ENCODE assay signal across 8 cellular contexts in the genomic region with DNA sequence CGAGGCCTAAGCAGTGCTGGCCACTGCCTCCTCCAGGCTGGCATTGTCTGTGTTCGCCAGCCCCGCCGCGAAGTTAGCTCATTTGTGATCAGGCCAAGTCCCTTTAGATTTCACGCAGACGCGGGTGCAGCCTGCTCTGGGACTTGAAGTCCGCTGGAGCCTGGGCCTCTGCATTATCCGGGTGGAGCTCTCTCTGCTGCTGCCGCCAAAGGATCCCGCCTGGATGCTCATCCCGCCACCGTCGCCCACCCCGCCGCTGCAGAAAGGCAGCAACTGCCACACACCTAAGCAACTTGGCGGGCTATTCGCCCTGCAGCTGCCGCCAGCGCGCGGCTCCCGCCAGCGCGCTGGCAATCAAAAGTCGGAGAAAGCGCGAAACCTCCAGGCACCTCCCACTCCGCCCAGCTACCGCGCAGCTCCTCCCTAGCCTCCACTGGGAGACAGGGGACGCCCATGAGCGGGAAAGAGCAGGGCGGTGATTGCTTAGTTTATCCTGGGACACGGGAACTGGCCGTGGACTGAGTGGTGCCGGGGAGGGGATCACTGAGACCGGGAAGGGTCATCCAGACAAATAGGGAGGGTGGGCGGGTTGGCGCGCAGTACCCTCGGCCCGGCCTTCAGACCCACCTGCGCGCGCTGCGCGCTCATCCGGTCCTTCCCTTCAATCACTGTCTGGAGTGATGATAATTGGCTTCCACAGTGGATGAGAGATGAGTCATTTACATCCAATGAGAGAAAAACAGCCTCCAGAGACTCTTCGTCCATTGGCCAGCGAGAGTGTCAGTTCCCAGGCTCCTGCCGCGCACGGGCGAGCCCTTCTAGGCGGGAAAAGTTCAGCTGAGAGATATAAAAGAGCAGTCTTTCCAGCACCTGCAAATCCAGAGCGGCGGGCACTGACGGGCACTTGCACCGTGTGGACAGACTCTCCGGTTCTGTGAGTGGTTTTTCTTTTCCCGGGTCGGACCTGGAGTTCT. TPM values are rescaled to one million over a fixed set of nuclear protein-coding genes. Genes with fewer than 3 reads are reported as not detected.
DNase-seq lines count a peak whose midpoint lies in the region; ATAC-seq and TF ChIP-seq lines count a peak whose summit lies in the region.

Gene FAM111B (plus strand): TSS at position 875 of the 974 bp plus-strand sequence. CDS start 2,389 bp downstream, outside the sequence.

- peaks cover 2% of the 10 kb centered on the region for H3K36me3 Mint-ChIP-seq in IgD-negative memory B cell
- peaks cover 47% of the 10 kb centered on the region for H3K36me3 Mint-ChIP-seq in activated T-helper 2 cell treated with anti-CD3 and anti-CD28 coated beads, Interferon-gamma antibody, Interleukin-2, Interleukin-4, amounts not matched to agents 10 μg/mL and 5 μg/mL and 100 μg/mL, durations not matched to agents 14 hours and 24 hours and 36 hours (ENCODE audit: low read depth)
- H3K36me3 Mint-ChIP-seq in nephron (ENCODE audit: low read depth) = peaks cover 6% of the 10 kb centered on the region

- TF ChIP-seq CTCF in Peyer's patch (IDR thresholded peaks at IDR 0.05) (peak in 2 of 6 experiments; percentile 18 to 30), fibroblast of villous mesenchyme (IDR thresholded peaks at IDR 0.05; ENCODE audit: insufficient read depth, low read depth, low read length) (peak; percentile 23), nephron (IDR thresholded peaks at IDR 0.05; ENCODE audit: unreplicated experiment in 3 of 3) (no peak), suprapubic skin (IDR thresholded peaks at IDR 0.05) (no peak)

- peaks cover 0 to 13% (median 8%) of the 10 kb centered on the region in 4 donors for H3K4me1 ChIP-seq in Peyer's patch
- peaks cover 20% of the 10 kb centered on the region for H3K4me1 ChIP-seq in suprapubic skin

- H3K4me1 Mint-ChIP-seq in IgD-negative memory B cell (peaks cover 52 to 65% (median 57%) of the 10 kb centered on the region in 3 donors), nephron (peaks cover 23% of the 10 kb centered on the region)
- H3K4me1 Mint-ChIP-seq in activated T-helper 2 cell treated with anti-CD3 and anti-CD28 coated beads, Interferon-gamma antibody, Interleukin-2, Interleukin-4, amounts not matched to agents 10 μg/mL and 5 μg/mL and 100 μg/mL, durations not matched to agents 14 hours and 24 hours and 36 hours (ENCODE audit: low read depth) = peaks cover 66% of the 10 kb centered on the region

- H3K4me3 Mint-ChIP-seq in IgD-negative memory B cell (peak within 1 kb of the TSS; percentile 83 to 97 (median 91)), nephron (peak within 1 kb of the TSS; percentile 84 to 89 (median 86))
- H3K4me3 Mint-ChIP-seq in activated T-helper 2 cell treated with anti-CD3 and anti-CD28 coated beads, Interferon-gamma antibody, Interleukin-2, Interleukin-4, amounts not matched to agents 10 μg/mL and 5 μg/mL and 100 μg/mL, durations not matched to agents 14 hours and 24 hours and 36 hours (ENCODE audit: low read depth) = peak within 1 kb of the TSS; percentile 93

- H3K27ac ChIP-seq in Peyer's patch (peak within 1 kb of the TSS; percentile 47 to 74 (median 64)), suprapubic skin (peak within 1 kb of the TSS; percentile 45)

- no peak for TF ChIP-seq EP300 in suprapubic skin (IDR thresholded peaks at IDR 0.05)

- H3K27me3 Mint-ChIP-seq in IgD-negative memory B cell (peaks cover 6% of the 10 kb centered on the region), nephron (ENCODE audit: low read depth) (peaks cover 42% of the 10 kb centered on the region)
- H3K27me3 Mint-ChIP-seq in activated T-helper 2 cell treated with anti-CD3 and anti-CD28 coated beads, Interferon-gamma antibody, Interleukin-2, Interleukin-4, amounts not matched to agents 10 μg/mL and 5 μg/mL and 100 μg/mL, durations not matched to agents 14 hours and 24 hours and 36 hours (ENCODE audit: low read depth) = no peaks in the 10 kb centered on the region

- TF ChIP-seq POLR2A in Peyer's patch (IDR thresholded peaks at IDR 0.05) (peak; percentile 16 to 21), suprapubic skin (IDR thresholded peaks at IDR 0.05) (no peak)

- intact Hi-C loops in activated T-helper 2 cell treated with anti-CD3 and anti-CD28 coated beads, Interferon-gamma antibody, Interleukin-2, Interleukin-4, amounts not matched to agents 10 μg/mL and 5 μg/mL and 100 μg/mL, durations not matched to agents 14 hours and 24 hours and 36 hours (cut with micrococcal nuclease) = loop anchor here (1.0 to 5.0 kb wide), 3 partner anchors 36 to 528 kb away; partner anchors contain the start of genes FAM111A and ZFP91

- no peaks in the 10 kb centered on the region for H3K36me3 ChIP-seq in Peyer's patch
- H3K36me3 ChIP-seq in suprapubic skin = no peaks in the 10 kb centered on the region

- no peaks in the 10 kb centered on the region for H3K9me3 Mint-ChIP-seq in IgD-negative memory B cell
- H3K9me3 Mint-ChIP-seq in activated T-helper 2 cell treated with anti-CD3 and anti-CD28 coated beads, Interferon-gamma antibody, Interleukin-2, Interleukin-4, amounts not matched to agents 10 μg/mL and 5 μg/mL and 100 μg/mL, durations not matched to agents 14 hours and 24 hours and 36 hours = no peaks in the 10 kb centered on the region
- peaks cover 2% of the 10 kb centered on the region for H3K9me3 Mint-ChIP-seq in nephron

- H3K9me3 ChIP-seq in Peyer's patch (no peaks in the 10 kb centered on the region), suprapubic skin (no peaks in the 10 kb centered on the region)

- H3K4me3 ChIP-seq in Peyer's patch = peak within 1 kb of the TSS; percentile 41 to 67 (median 61)
- H3K4me3 ChIP-seq in fibroblast of villous mesenchyme (ENCODE audit: low read depth, low read length) = peak within 1 kb of the TSS; percentile 69
- peak within 1 kb of the TSS; percentile 67 for H3K4me3 ChIP-seq in suprapubic skin

- peak; percentile 73 for ATAC-seq in GM21619 (IDR thresholded peaks at IDR 0.05; ENCODE audit: unreplicated experiment)

- 2% methylated on average over 26 of the region's 64 CpGs for WGBS in suprapubic skin

- peak within 1 kb of the TSS; percentile 69 to 90 (median 79) for H3K27ac Mint-ChIP-seq in IgD-negative memory B cell
- H3K27ac Mint-ChIP-seq in activated T-helper 2 cell treated with anti-CD3 and anti-CD28 coated beads, Interferon-gamma antibody, Interleukin-2, Interleukin-4, amounts not matched to agents 10 μg/mL and 5 μg/mL and 100 μg/mL, durations not matched to agents 14 hours and 24 hours and 36 hours = peak within 1 kb of the TSS; percentile 51
- peak within 1 kb of the TSS; percentile 7 to 52 (median 23) for H3K27ac Mint-ChIP-seq in nephron

- H3K27me3 ChIP-seq in Peyer's patch = no peaks in the 10 kb centered on the region
- no peaks in the 10 kb centered on the region for H3K27me3 ChIP-seq in suprapubic skin

- DNase-seq in DMS79 treated with DMSO at 0.1 percent for 48 hours (lab: John Stamatoyannopoulos, UW) = peak; percentile 98
- DNase-seq in Peyer's patch = peak; percentile 69 to 93 (median 89)
- peak; percentile 79 for DNase-seq in activated T-helper 2 cell treated with anti-CD3 and anti-CD28 coated beads, Interferon-gamma antibody, Interleukin-2, Interleukin-4, amounts not matched to agents 10 μg/mL and 5 μg/mL and 100 μg/mL, durations not matched to agents 14 hours and 24 hours and 36 hours (ENCODE audit: low spot score)
- DNase-seq in fibroblast of villous mesenchyme (ENCODE audit: low read depth) = peak; percentile 88
- peak; percentile 84 to 86 for DNase-seq in suprapubic skin (ENCODE audit: low spot score in 2 of 2)

RNA-seq across cellular contexts. Expression of gene FAM111B, which starts in this region (rescaled TPM):
- polyA plus RNA-seq in IgD-negative memory B cell = 3.8 TPM
- total RNA-seq in Peyer's patch (1 to 10 TPM; 1.8 to 6.0 (median 4.7) TPM), fibroblast of villous mesenchyme (12.1 and 12.2 TPM in 2 replicates), suprapubic skin (1 to 10 TPM in 3 of 4 donors, under 1 TPM in 1; 0.48 to 1.8 (median 1.5) TPM)
- total RNA-seq in activated T-helper 2 cell treated with anti-CD3 and anti-CD28 coated beads, Interferon-gamma antibody, Interleukin-2, Interleukin-4, amounts not matched to agents 10 μg/mL and 5 μg/mL and 100 μg/mL, durations not matched to agents 14 hours and 24 hours and 36 hours = 57.6 and 59.4 TPM in 2 replicates

Comparison
In these comparisons a context has a peak if more than half of its experiments do, and no peak if none do; other contexts are left out.
1. Peak in every context shown above with its lines: DNase-seq, ATAC-seq, H3K4me3 ChIP-seq and H3K27ac ChIP-seq.
2. H3K27ac Mint-ChIP-seq: peak in every context shown above with its lines; median percentile 79 in IgD-negative memory B cell; 51 in activated T-helper 2 cell treated with anti-CD3 and anti-CD28 coated beads, Interferon-gamma antibody, Interleukin-2, Interleukin-4, amounts not matched to agents 10 μg/mL and 5 μg/mL and 100 μg/mL, durations not matched to agents 14 hours and 24 hours and 36 hours; 23 in nephron.
3. POLR2A ChIP-seq: peak in Peyer's patch (2 of 2); none in suprapubic skin (0 of 2).